Comparison of ENCODE assay signal across 8 cellular contexts in genomic region chr7:22726345-22726848, GRCh38. TPM values are rescaled to one million over a fixed set of nuclear protein-coding genes. Genes with fewer than 3 reads are reported as not detected.
A peak's percentile ranks its signal among the peaks of the same experiment; 100 is the strongest.
DNase-seq lines count a peak whose midpoint lies in the region; ATAC-seq and TF ChIP-seq lines count a peak whose summit lies in the region.

No MANE protein-coding gene starts in this region.

- H3K4me1 ChIP-seq in NT2/D1 (ENCODE audit: insufficient read depth, insufficient read length) (peaks cover 6% of the 10 kb centered on the region), osteoblast (ENCODE audit: insufficient read depth, low read length) (peaks cover 69% of the 10 kb centered on the region), upper lobe of right lung (peaks cover 41% of the 10 kb centered on the region)

- H3K79me2 ChIP-seq in osteoblast (ENCODE audit: insufficient read depth, low read length): peaks cover 21% of the 10 kb centered on the region

- H3K27me3 ChIP-seq in NT2/D1 (ENCODE audit: insufficient read depth, insufficient read length) (no peaks in the 10 kb centered on the region), osteoblast (ENCODE audit: insufficient read depth, low read length) (no peaks in the 10 kb centered on the region), upper lobe of right lung (no peaks in the 10 kb centered on the region)

- ATAC-seq in GM19043 (IDR thresholded peaks at IDR 0.05; ENCODE audit: low read depth, unreplicated experiment) (peak; percentile 75), HG03342 (IDR thresholded peaks at IDR 0.05; ENCODE audit: unreplicated experiment) (peak; percentile 74), upper lobe of right lung (peak; percentile 78)

- H3K4me3 ChIP-seq in NT2/D1 (ENCODE audit: insufficient read length, low read depth) (peak overlapping the region; percentile 38), osteoblast (ENCODE audit: insufficient read depth, low read length) (peak overlapping the region; percentile 84), upper lobe of right lung (peak overlapping the region; percentile 51)

- H3K36me3 ChIP-seq in NT2/D1 (ENCODE audit: insufficient read depth, insufficient read length, low read length): peaks cover 26% of the 10 kb centered on the region
- H3K36me3 ChIP-seq in osteoblast (ENCODE audit: insufficient read depth, low read length): peaks cover 31% of the 10 kb centered on the region
- no peaks in the 10 kb centered on the region for H3K36me3 ChIP-seq in upper lobe of right lung

- peak; percentile 65 for TF ChIP-seq CTCF in osteoblast (IDR thresholded peaks at IDR 0.05; ENCODE audit: extremely low read depth, low read depth, low read length)
- TF ChIP-seq CTCF in upper lobe of right lung (IDR thresholded peaks at IDR 0.05): peak; percentile 61

- intact Hi-C loops in upper lobe of right lung (cut with DNase I): loop anchor here (5.0 kb wide), 1 partner anchor 169 kb away; no protein-coding TSS in a partner anchor

- H3K27ac ChIP-seq in osteoblast (ENCODE audit: low read depth, low read length) (peak overlapping the region; percentile 99), upper lobe of right lung (peak overlapping the region; percentile 81)

- H3K9ac ChIP-seq in NT2/D1 (ENCODE audit: insufficient read length, low read depth): peak overlapping the region; percentile 52

- DNase-seq in COLO668 (lab: John Stamatoyannopoulos, UW; ENCODE audit: unreplicated experiment) (peak; percentile 55), NT2/D1 (ENCODE audit: low read depth, low spot score) (peak; percentile 84), activated T-cell treated with anti-CD3 and anti-CD28 coated beads for 48 hours (ENCODE audit: low read depth) (peak; percentile 19), fibroblast of peridontal ligament (ENCODE audit: extremely low read depth) (peak; percentile 74), osteoblast (ENCODE audit: insufficient read length, low spot score, missing footprints) (peak; percentile 72), upper lobe of right lung (peak; percentile 72)

- peak overlapping the region; percentile 97 for H3K4me2 ChIP-seq in osteoblast (ENCODE audit: insufficient read depth, low read length)

- H4K20me1 ChIP-seq in osteoblast (ENCODE audit: insufficient read depth, low read length): no peaks in the 10 kb centered on the region

- no peak overlapping the region for H2AFZ ChIP-seq in osteoblast (ENCODE audit: low read length)

- H3K9me3 ChIP-seq in NT2/D1 (ENCODE audit: insufficient read depth, low read length) (no peaks in the 10 kb centered on the region), osteoblast (ENCODE audit: low read depth, low read length) (no peaks in the 10 kb centered on the region), upper lobe of right lung (no peaks in the 10 kb centered on the region)

RNA-seq across cellular contexts. Expression of gene IL6, which starts 0.6 kb away (rescaled TPM):
- total RNA-seq in osteoblast: 37.4 and 52.8 TPM in 2 replicates
- 6.5 TPM for total RNA-seq in upper lobe of right lung

Comparison
In these comparisons a context has a peak if more than half of its experiments do, and no peak if none do; other contexts are left out.
1. Peak in every context shown above with its lines: DNase-seq, ATAC-seq, H3K4me3 ChIP-seq and H3K27ac ChIP-seq.
2. DNase-seq: peak in every context shown above with its lines; median percentile 84 in NT2/D1; 74 in fibroblast of peridontal ligament; 72 in osteoblast; 72 in upper lobe of right lung; 55 in COLO668; 19 in activated T-cell treated with anti-CD3 and anti-CD28 coated beads for 48 hours.